In the genomic region with DNA sequence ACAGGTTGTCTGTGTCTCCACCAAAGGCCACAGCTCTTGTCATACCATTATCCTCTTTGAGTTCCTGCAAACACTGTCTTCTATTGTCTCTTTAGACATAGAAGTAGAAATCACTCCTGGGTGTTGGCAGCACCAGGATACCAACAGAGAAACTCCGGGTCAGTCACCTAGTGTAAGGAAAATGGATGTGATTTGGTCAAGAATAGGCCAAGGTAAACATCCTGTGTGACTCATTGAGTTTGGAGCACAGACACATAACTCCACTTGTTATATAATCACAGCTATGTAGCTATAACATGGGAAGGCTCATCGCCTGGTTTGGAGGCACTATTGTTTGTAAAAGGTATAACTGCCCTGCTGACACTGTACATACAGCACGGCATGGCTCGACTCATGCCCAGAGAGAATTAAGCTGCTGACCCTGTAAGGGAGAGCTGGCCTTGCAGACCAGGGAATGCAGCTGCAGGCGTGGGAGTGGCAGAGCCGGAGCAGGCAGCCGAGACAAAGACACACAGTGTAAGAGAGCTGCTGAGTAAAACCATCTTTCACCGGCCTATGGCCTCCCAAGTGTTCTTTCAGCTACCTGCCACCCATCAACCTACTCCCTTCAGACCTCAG, we compare ENCODE assay signal across 19 cellular contexts. TPM values are rescaled to one million over a fixed set of nuclear protein-coding genes. Genes with fewer than 3 reads are reported as not detected.
DNase-seq lines count a peak whose midpoint lies in the region; TF ChIP-seq lines count a peak whose summit lies in the region.
"Had no signal": no experiment of that assay in that cellular context is flagged by ENCODE, and none has a peak within 500 bp of the region (broad histone marks: within the 10 kb centered on the region; RNA-seq: fewer than 3 reads in every experiment).

No MANE protein-coding gene starts in this region.

- H3K79me2 ChIP-seq in GM23248 (ENCODE audit: insufficient read depth) = peaks cover 14% of the 10 kb centered on the region
- H3K79me2 ChIP-seq in smooth muscle cell (ENCODE audit: low read depth) = peaks cover 15% of the 10 kb centered on the region

- H3K36me3 ChIP-seq in GM23248 (ENCODE audit: low read depth) = no peaks in the 10 kb centered on the region
- no peaks in the 10 kb centered on the region for H3K36me3 ChIP-seq in smooth muscle cell (ENCODE audit: low read depth)
- H3K36me3 ChIP-seq: BLaER1, ovary, spleen, tibial nerve had no signal

- H3K4me2 ChIP-seq in GM23248 (ENCODE audit: unreplicated experiment) = no peak overlapping the region
- H3K4me2 ChIP-seq in smooth muscle cell = no peak overlapping the region
- H3K4me2 ChIP-seq: BLaER1 had no signal

- H3K9me2 ChIP-seq in GM23248 (ENCODE audit: insufficient read depth) = no peaks in the 10 kb centered on the region

- H3F3A ChIP-seq in GM23248 (ENCODE audit: insufficient read depth) (peaks cover 7% of the 10 kb centered on the region; the same call in 1 of the 2 replicates), smooth muscle cell (ENCODE audit: low read depth) (no peaks in the 10 kb centered on the region)

- WGBS in GM23248 (ENCODE audit: low coverage in 1 of 2, low lambda C conversion rate in 2 of 2, missing lambda C conversion rate in 2 of 2), 2 experiments = 78 to 79% methylated on average over 8 of the region's 8 CpGs
- 90% methylated on average over 8 of the region's 8 CpGs for WGBS in smooth muscle cell (ENCODE audit: low lambda C conversion rate)

- H3K4me3 ChIP-seq in GM23248 (no peak overlapping the region), skeletal muscle cell (ENCODE audit: low read depth, low read length) (no peak overlapping the region), smooth muscle cell (no peak overlapping the region)
- H3K4me3 ChIP-seq: BLaER1, ovary, spleen, tibial nerve had no signal

- in situ Hi-C loops in GM23248 (cut with MboI) = no loop called here

- no peak overlapping the region for H3K9ac ChIP-seq in GM23248
- no peak overlapping the region for H3K9ac ChIP-seq in smooth muscle cell (ENCODE audit: low read depth)
- H3K9ac ChIP-seq: BLaER1 had no signal

- H2AFZ ChIP-seq in GM23248 (no peak overlapping the region; the same call in 1 of the 2 replicates), smooth muscle cell (ENCODE audit: low read depth) (no peak overlapping the region)

- H4K20me1 ChIP-seq in GM23248 (ENCODE audit: insufficient read depth) = no peaks in the 10 kb centered on the region
- peaks cover 11% of the 10 kb centered on the region for H4K20me1 ChIP-seq in smooth muscle cell (ENCODE audit: low read depth)

- DNase-seq in GM23248 (peak; percentile 34), RKO (ENCODE audit: low spot score) (peak; percentile 26), epithelial cell of prostate (ENCODE audit: low read depth, low spot score) (peak; percentile 52), skeletal muscle cell (ENCODE audit: low read depth) (peak; percentile 29), NCI-H146 (lab: John Stamatoyannopoulos, UW) (no peak), smooth muscle cell (lab: John Stamatoyannopoulos, UW; ENCODE audit: unreplicated experiment) (no peak), MV-4-11 (lab: John Stamatoyannopoulos, UW) (no peak)
- no peak for DNase-seq in activated CD8-positive, alpha-beta memory T cell treated with anti-CD3 and anti-CD28 coated beads, Interleukin-2, amount 50 U/mL, for 4 hours
- DNase-seq: activated CD4-positive, alpha-beta T cell treated with anti-CD3 and anti-CD28 coated beads for 48 hours; activated naive CD4-positive, alpha-beta T cell treated with anti-CD3 and anti-CD28 coated beads, Interleukin-2, amount 50 U/mL, for 16 hours; effector CD8-positive, alpha-beta T cell; left ventricle myocardium superior; NCI-H187; ovary; SIG-M5; spleen had no signal

- H3K9me3 ChIP-seq in GM23248 (ENCODE audit: low read depth) = no peaks in the 10 kb centered on the region
- H3K9me3 ChIP-seq in smooth muscle cell (replicated peaks; ENCODE audit: low read depth) = no peaks in the 10 kb centered on the region
- H3K9me3 ChIP-seq: BLaER1, ovary, spleen, tibial nerve had no signal

- no peaks in the 10 kb centered on the region for H3K27me3 ChIP-seq in GM23248 (replicated peaks; ENCODE audit: insufficient read depth)
- no peaks in the 10 kb centered on the region for H3K27me3 ChIP-seq in smooth muscle cell (ENCODE audit: low read depth)
- H3K27me3 ChIP-seq: BLaER1, foreskin keratinocyte, ovary, spleen, tibial nerve had no signal

- H3K27ac ChIP-seq in GM23248 = no peak overlapping the region
- peak overlapping the region; percentile 74 for H3K27ac ChIP-seq in epithelial cell of prostate
- no peak overlapping the region for H3K27ac ChIP-seq in smooth muscle cell (ENCODE audit: low read depth)
- H3K27ac ChIP-seq: BLaER1, foreskin keratinocyte, ovary, spleen, tibial nerve had no signal

- TF ChIP-seq CTCF in smooth muscle cell (IDR thresholded peaks at IDR 0.05; ENCODE audit: borderline replicate concordance, insufficient read depth, poor library complexity, severe bottlenecking) = no peak

- H3K4me1 ChIP-seq in GM23248 (ENCODE audit: insufficient read depth) = peaks cover 5% of the 10 kb centered on the region; the same call in 1 of the 2 replicates
- H3K4me1 ChIP-seq in smooth muscle cell (ENCODE audit: low read depth) = peaks cover 6% of the 10 kb centered on the region

RNA-seq across cellular contexts. Expression of a gene that starts 3.4 kb away (rescaled TPM):
- 50.0 and 71.6 TPM in 2 replicates for total RNA-seq in GM23248 (2014; rRNA removed; shearing (Covaris generic))
- polyA plus RNA-seq in GM23248 (2016; fragmentation: Nextera tagmentation; extraction: Ambion mirVana) = 101 and 109 TPM in 2 replicates
- total RNA-seq in smooth muscle cell = 67.7 and 75.4 TPM in 2 replicates
- 62.0 and 73.5 TPM in 2 replicates for polyA plus RNA-seq in smooth muscle cell

RNA-seq across cellular contexts. Expression of a gene that starts 9.3 kb away (rescaled TPM):
- 6.7 and 8.2 TPM in 2 replicates for total RNA-seq in GM23248 (2014; rRNA removed; shearing (Covaris generic))
- polyA plus RNA-seq in GM23248 (2016; fragmentation: Nextera tagmentation; extraction: Ambion mirVana) = 7.2 and 8.3 TPM in 2 replicates
- 9.2 and 11.7 TPM in 2 replicates for total RNA-seq in smooth muscle cell
- polyA plus RNA-seq in smooth muscle cell = 5.3 and 8.1 TPM in 2 replicates

Comparison
In these comparisons a context has a peak if more than half of its experiments do, and no peak if none do; other contexts are left out.
1. DNase-seq: peak in GM23248 (single experiment), RKO (single experiment), epithelial cell of prostate (single experiment) and skeletal muscle cell (single experiment); none in activated CD8-positive, alpha-beta memory T cell treated with anti-CD3 and anti-CD28 coated beads, Interleukin-2, amount 50 U/mL, for 4 hours (single experiment), NCI-H146 (single experiment), smooth muscle cell (single experiment) and MV-4-11 (single experiment).